Comparison of ENCODE assay signal across 8 cellular contexts in genomic region chr16:10533612-10534011, GRCh38. TPM values are rescaled to one million over a fixed set of nuclear protein-coding genes. Genes with fewer than 3 reads are reported as not detected.
DNase-seq lines count a peak whose midpoint lies in the region; ATAC-seq, FAIRE-seq and TF ChIP-seq lines count a peak whose summit lies in the region.
"Not testable (repeated sequence)": the region's sequence is repeated elsewhere in the genome, so short reads cannot be mapped to it uniquely, and the experiment has no call there.
"Had no signal": no experiment of that assay in that cellular context is flagged by ENCODE, and none has a peak within 500 bp of the region (broad histone marks: within the 10 kb centered on the region; RNA-seq: fewer than 3 reads in every experiment).

No MANE protein-coding gene starts in this region.

- not testable (repeated sequence) for H2AFZ ChIP-seq in PC-9; astrocyte (ENCODE audit: low read depth, low read length)

- H3K4me1 ChIP-seq in PC-9 (replicated peaks; ENCODE audit: insufficient read depth) = peaks cover 55% of the 10 kb centered on the region
- H3K4me1 ChIP-seq in astrocyte (ENCODE audit: insufficient read depth, low read length) = not testable (repeated sequence)
- peaks cover 38% of the 10 kb centered on the region for H3K4me1 ChIP-seq in left ventricle myocardium inferior
- H3K4me1 ChIP-seq in psoas muscle = peaks cover 19% of the 10 kb centered on the region

- not testable (repeated sequence) for BruUV-seq in PC-9 (replicated peaks; lab: Mats Ljungman, UMichigan)

- H3K4me3 ChIP-seq in GM12865 (ENCODE audit: low read depth, low read length); PC-9; astrocyte (ENCODE audit: insufficient read depth, low read depth, low read length); left ventricle myocardium inferior; psoas muscle: not testable (repeated sequence)

- not testable (repeated sequence) for H3K9me3 Mint-ChIP-seq in astrocyte (ENCODE audit: unreplicated experiment)

- DNase-seq in GM12865 (ENCODE audit: low read depth) (peak; percentile 36), HT1080 (ENCODE audit: low read depth) (peak; percentile 52), PC-9 (peak; percentile 75 to 90), astrocyte (ENCODE audit: low read depth) (peak; percentile 24), dermis microvascular lymphatic vessel endothelial cell (ENCODE audit: low read depth in 2 of 2) (peak; percentile 77 to 78)
- not testable (repeated sequence) for DNase-seq in left ventricle myocardium inferior, psoas muscle

- peaks cover 12% of the 10 kb centered on the region; the same call in 1 of the 2 replicates for H3K79me2 ChIP-seq in PC-9 (ENCODE audit: low read depth)
- not testable (repeated sequence) for H3K79me2 ChIP-seq in astrocyte (ENCODE audit: insufficient read depth, low read length)

- POLR2A ChIA-PET in PC-9 (lab: Charles Lee; ENCODE audit: unreplicated experiment) = not testable (repeated sequence)

- H3F3A ChIP-seq in PC-9 (ENCODE audit: insufficient read depth, low read depth) = peaks cover 20% of the 10 kb centered on the region

- not testable (repeated sequence) for TF ChIP-seq CTCF in GM12865 (IDR thresholded peaks at IDR 0.05; ENCODE audit: insufficient read depth, low read depth, low read length, missing control alignments); PC-9 (conservative IDR thresholded peaks at IDR 0.05); astrocyte (IDR thresholded peaks at IDR 0.05; ENCODE audit: insufficient read depth, low read depth, low read length); left ventricle myocardium inferior (IDR thresholded peaks at IDR 0.05; ENCODE audit: borderline replicate concordance); psoas muscle (IDR thresholded peaks at IDR 0.05)

- not testable (repeated sequence) for H4K20me1 ChIP-seq in PC-9 (ENCODE audit: insufficient read depth); astrocyte (ENCODE audit: insufficient read depth, low read length)

- H3K4me2 ChIP-seq in PC-9 = peak overlapping the region; percentile 49
- H3K4me2 ChIP-seq in astrocyte (ENCODE audit: low read length) = not testable (repeated sequence)

- H3K27ac ChIP-seq in PC-9 (peak overlapping the region; percentile 79), left ventricle myocardium inferior (replicated peaks) (peak overlapping the region; percentile 22), psoas muscle (peak overlapping the region; percentile 72)
- not testable (repeated sequence) for H3K27ac ChIP-seq in astrocyte (ENCODE audit: low read depth, low read length)

- not testable (repeated sequence) for H3K9ac ChIP-seq in astrocyte (ENCODE audit: low read length)

- not testable (repeated sequence) for H3K4me1 Mint-ChIP-seq in astrocyte (ENCODE audit: low read depth, unreplicated experiment)

- not testable (repeated sequence) for FAIRE-seq in astrocyte (lab: Jason Lieb, UNC)

- intact Hi-C loops in PC-9 (cut with micrococcal nuclease; ENCODE audit: unreplicated experiment); left ventricle myocardium inferior (cut with micrococcal nuclease): not testable (repeated sequence)
- intact Hi-C loops in psoas muscle (cut with DNase I) = loop anchor here in 1 of 2 donors (5.0 kb wide), 1 partner anchor 389 kb away; no protein-coding TSS in a partner anchor

- not testable (repeated sequence) for H3K9me2 ChIP-seq in PC-9 (ENCODE audit: insufficient read depth)

- peaks cover 11% of the 10 kb centered on the region; the same call in 1 of the 2 replicates for H3K36me3 ChIP-seq in PC-9 (ENCODE audit: low read depth)
- not testable (repeated sequence) for H3K36me3 ChIP-seq in astrocyte (ENCODE audit: insufficient read depth, low read length)
- peaks cover 94% of the 10 kb centered on the region for H3K36me3 ChIP-seq in left ventricle myocardium inferior
- H3K36me3 ChIP-seq in psoas muscle (ENCODE audit: insufficient read depth in 1 of 2, low read depth in 1 of 2) = peaks cover 0 to 48% of the 10 kb centered on the region in 2 donors

- H3K27ac Mint-ChIP-seq in astrocyte (ENCODE audit: unreplicated experiment) = not testable (repeated sequence)

- not testable (repeated sequence) for H3K4me3 Mint-ChIP-seq in astrocyte (ENCODE audit: unreplicated experiment)

- 21 to 32% (median 25%) methylated on average over 4 of the region's 4 CpGs for WGBS in psoas muscle, 3 donors

- H3K27me3 ChIP-seq in PC-9 (ENCODE audit: insufficient read depth, low read depth); astrocyte (ENCODE audit: insufficient read depth, low read length); left ventricle myocardium inferior (ENCODE audit: low read depth); psoas muscle (ENCODE audit: insufficient read depth in 3 of 3, low read length in 2 of 3): not testable (repeated sequence)

- not testable (repeated sequence) for H3K36me3 Mint-ChIP-seq in astrocyte (ENCODE audit: low read depth, unreplicated experiment)

- ATAC-seq in psoas muscle = peak; percentile 81 to 89 (median 85)

- not testable (repeated sequence) for H3K9me3 ChIP-seq in PC-9 (ENCODE audit: insufficient read depth, low read depth); astrocyte (ENCODE audit: insufficient read depth, low read depth, low read length); left ventricle myocardium inferior (replicated peaks); psoas muscle

- CTCF ChIA-PET in PC-9 (lab: Charles Lee) = interaction anchor here (0.7 kb wide), 2 partner anchors 8 to 136 kb away, joined by 4 to 16 read pairs; no protein-coding TSS in a partner anchor

- not testable (repeated sequence) for H3K27me3 Mint-ChIP-seq in astrocyte (ENCODE audit: low read depth, unreplicated experiment)

RNA-seq across cellular contexts. Expression of gene EMP2, which starts 46.8 kb away (rescaled TPM):
- 11.2 and 12.3 TPM in 2 replicates for total RNA-seq in HT1080 (2014; rRNA removed; shearing (Covaris generic))
- 9.9 and 10.0 TPM in 2 replicates for polyA plus RNA-seq in HT1080 (2015; cell fraction: cytosol; rRNA removed)
- polyA plus RNA-seq in HT1080 (2015; cell fraction: nucleus; rRNA removed) = 7.6 and 7.8 TPM in 2 replicates
- total RNA-seq in PC-9 (2021) (82.5 and 137 TPM in 2 replicates), astrocyte (1.7 and 2.3 TPM in 2 replicates), dermis microvascular lymphatic vessel endothelial cell (21.7 and 38.9 TPM in 2 replicates), left ventricle myocardium inferior (60.5 TPM), psoas muscle (10 to 100 TPM; 11.0 to 25.4 (median 17.7) TPM)
- polyA plus RNA-seq in psoas muscle = 10 to 100 TPM in 1 of 3 donors, 1 to 10 TPM in 2; 8.0 to 22.8 (median 9.9) TPM
- total RNA-seq: CD4-positive, alpha-beta memory T cell had no signal
- polyA plus RNA-seq: CD4-positive, alpha-beta memory T cell had no signal
